8 cellular contexts compared by ENCODE assay signal in genomic region chr5:180291234-180291940, GRCh38. TPM values are rescaled to one million over a fixed set of nuclear protein-coding genes. Genes with fewer than 3 reads are reported as not detected.
DNase-seq lines count a peak whose midpoint lies in the region; ATAC-seq, FAIRE-seq and TF ChIP-seq lines count a peak whose summit lies in the region.

No MANE protein-coding gene starts in this region.

- no peaks in the 10 kb centered on the region for H3K27me3 ChIP-seq in MG63
- no peaks in the 10 kb centered on the region for H3K27me3 ChIP-seq in body of pancreas
- no peaks in the 10 kb centered on the region for H3K27me3 ChIP-seq in stomach smooth muscle (ENCODE audit: control insufficient read depth in 1 of 2, insufficient read depth in 2 of 2, low read length in 2 of 2)

- H3K27me3 Mint-ChIP-seq in HFFc6 (ENCODE audit: insufficient read depth), result no peaks in the 10 kb centered on the region; the same call in 1 of the 2 replicates

- DNase-seq in stimulated activated CD4-positive, alpha-beta T cell treated with anti-CD3 and anti-CD28 coated beads, Interleukin-12 subunit alpha, Interleukin-12 subunit beta, amount 100 ng/mL, for 4 hours, result peak; percentile 3
- no peak for DNase-seq in stimulated activated CD4-positive, alpha-beta T cell treated with anti-CD3 and anti-CD28 coated beads, Interleukin-1b, Interleukin-23, amount 100 ng/mL, for 48 hours
- DNase-seq in HFFc6 (no peak), MG63 (peak; percentile 34), body of pancreas (peak; percentile 22 to 54 (median 34)), left colon (peak in 1 of 2 donors; percentile 51), RCC 7860 (ENCODE audit: low spot score) (no peak)

- peak overlapping the region; percentile 64 to 73 for H3K9ac ChIP-seq in stomach smooth muscle (ENCODE audit: low read length in 2 of 2)

- peaks cover 27% of the 10 kb centered on the region for H3K4me1 Mint-ChIP-seq in HFFc6 (ENCODE audit: low read depth)

- H3K9me3 Mint-ChIP-seq in HFFc6, result no peaks in the 10 kb centered on the region

- intact Hi-C loops in body of pancreas (cut with DNase I) (no loop called here), left colon (cut with DNase I, micrococcal nuclease) (loop anchor here in 1 of 2 donors (5.0 kb wide), 1 partner anchor 181 kb away; no protein-coding TSS in a partner anchor)

- WGBS in body of pancreas, 2 donors, result 0% methylated on average over 5 to 42 of the region's 68 CpGs

- peak; percentile 33; the same call in 1 of the 2 replicates for TF ChIP-seq CTCF in HFFc6 (IDR thresholded peaks at IDR 0.05)
- no peak for TF ChIP-seq CTCF in body of pancreas (IDR thresholded peaks at IDR 0.05)

- no peak for TF ChIP-seq POLR2A in body of pancreas (IDR thresholded peaks at IDR 0.05)

- H3K9me3 ChIP-seq in MG63, result peaks cover 4% of the 10 kb centered on the region; the same call in 1 of the 2 replicates
- no peaks in the 10 kb centered on the region for H3K9me3 ChIP-seq in body of pancreas
- no peaks in the 10 kb centered on the region for H3K9me3 ChIP-seq in stomach smooth muscle (ENCODE audit: control insufficient read depth in 2 of 2, low read length in 2 of 2)

- peak overlapping the region; percentile 70 for H3K27ac Mint-ChIP-seq in HFFc6

- FAIRE-seq in RCC 7860 (lab: Jason Lieb, UNC), result no peak

- H3K27ac ChIP-seq in body of pancreas (peak overlapping the region; percentile 87 to 96 (median 90)), stomach smooth muscle (ENCODE audit: low read length) (no peak overlapping the region)

- H3K36me3 ChIP-seq in MG63 (peaks cover 39% of the 10 kb centered on the region), body of pancreas (replicated peaks in 1 of 2; ENCODE audit: insufficient read depth in 1 of 2, low read depth in 2 of 2) (no peaks in the 10 kb centered on the region), stomach smooth muscle (ENCODE audit: control insufficient read depth in 2 of 2, insufficient read depth in 2 of 2, low read length in 2 of 2) (no peaks in the 10 kb centered on the region)

- H3K4me1 ChIP-seq in body of pancreas (peaks cover 62% of the 10 kb centered on the region), stomach smooth muscle (ENCODE audit: control insufficient read depth, insufficient read depth, low read length) (peaks cover 24% of the 10 kb centered on the region)

- peaks cover 22% of the 10 kb centered on the region for H3K36me3 Mint-ChIP-seq in HFFc6 (ENCODE audit: low read depth)

- ATAC-seq in body of pancreas, result peak; percentile 43
- peak; percentile 2 for ATAC-seq in left colon

- peak overlapping the region; percentile 93 for H3K4me3 Mint-ChIP-seq in HFFc6

- H3K4me3 ChIP-seq in MG63 (peak overlapping the region; percentile 86), body of pancreas (peak overlapping the region; percentile 50 to 59), stomach smooth muscle (ENCODE audit: low read length in 2 of 2) (peak overlapping the region; percentile 67 to 81)

RNA-seq across cellular contexts. Expression of gene MAPK9, which starts 0.5 kb away (rescaled TPM):
- 10 to 100 TPM; 30.3 to 35.8 (median 33.6) TPM for total RNA-seq in HFFc6 (2021; fragmentation: NEBNext Ultra II Directional; extraction: Animal tissue kit (Norgen Biotek cat#: 25700))
- 97.3 and 98.2 TPM in 2 replicates for total RNA-seq in MG63 (2014; rRNA removed; shearing (Covaris generic); ENCODE audit: low replicate concordance)
- total RNA-seq in body of pancreas (10 to 100 TPM; 20.4 to 33.2 TPM), left colon (10 to 100 TPM; 40.9 to 49.8 TPM)

Comparison
In these comparisons a context has a peak if more than half of its experiments do, and no peak if none do; other contexts are left out.
1. DNase-seq: peak in stimulated activated CD4-positive, alpha-beta T cell treated with anti-CD3 and anti-CD28 coated beads, Interleukin-12 subunit alpha, Interleukin-12 subunit beta, amount 100 ng/mL, for 4 hours (single experiment), MG63 (single experiment) and body of pancreas (4 of 4); none in stimulated activated CD4-positive, alpha-beta T cell treated with anti-CD3 and anti-CD28 coated beads, Interleukin-1b, Interleukin-23, amount 100 ng/mL, for 48 hours (single experiment), HFFc6 (single experiment) and RCC 7860 (single experiment).
2. Peak in every context shown above with its lines, with median percentiles within 50 percentile points of each other: H3K4me3 ChIP-seq.